In genomic region chr3:100002599-100003350, GRCh38 we compare ENCODE assay signal across 1 cellular context.
TF ChIP-seq lines count a peak whose summit lies in the region.

No MANE protein-coding gene starts in this region.

TF ChIP-seq in GM23338, 12 proteins besides CTCF, POLR2A, EP300 and RAD21 (continued from another document):
- TF ChIP-seq ZNF462 (CRISPR knock-in tag; IDR thresholded peaks at IDR 0.05) = no peak
- TF ChIP-seq, protein P1, sequence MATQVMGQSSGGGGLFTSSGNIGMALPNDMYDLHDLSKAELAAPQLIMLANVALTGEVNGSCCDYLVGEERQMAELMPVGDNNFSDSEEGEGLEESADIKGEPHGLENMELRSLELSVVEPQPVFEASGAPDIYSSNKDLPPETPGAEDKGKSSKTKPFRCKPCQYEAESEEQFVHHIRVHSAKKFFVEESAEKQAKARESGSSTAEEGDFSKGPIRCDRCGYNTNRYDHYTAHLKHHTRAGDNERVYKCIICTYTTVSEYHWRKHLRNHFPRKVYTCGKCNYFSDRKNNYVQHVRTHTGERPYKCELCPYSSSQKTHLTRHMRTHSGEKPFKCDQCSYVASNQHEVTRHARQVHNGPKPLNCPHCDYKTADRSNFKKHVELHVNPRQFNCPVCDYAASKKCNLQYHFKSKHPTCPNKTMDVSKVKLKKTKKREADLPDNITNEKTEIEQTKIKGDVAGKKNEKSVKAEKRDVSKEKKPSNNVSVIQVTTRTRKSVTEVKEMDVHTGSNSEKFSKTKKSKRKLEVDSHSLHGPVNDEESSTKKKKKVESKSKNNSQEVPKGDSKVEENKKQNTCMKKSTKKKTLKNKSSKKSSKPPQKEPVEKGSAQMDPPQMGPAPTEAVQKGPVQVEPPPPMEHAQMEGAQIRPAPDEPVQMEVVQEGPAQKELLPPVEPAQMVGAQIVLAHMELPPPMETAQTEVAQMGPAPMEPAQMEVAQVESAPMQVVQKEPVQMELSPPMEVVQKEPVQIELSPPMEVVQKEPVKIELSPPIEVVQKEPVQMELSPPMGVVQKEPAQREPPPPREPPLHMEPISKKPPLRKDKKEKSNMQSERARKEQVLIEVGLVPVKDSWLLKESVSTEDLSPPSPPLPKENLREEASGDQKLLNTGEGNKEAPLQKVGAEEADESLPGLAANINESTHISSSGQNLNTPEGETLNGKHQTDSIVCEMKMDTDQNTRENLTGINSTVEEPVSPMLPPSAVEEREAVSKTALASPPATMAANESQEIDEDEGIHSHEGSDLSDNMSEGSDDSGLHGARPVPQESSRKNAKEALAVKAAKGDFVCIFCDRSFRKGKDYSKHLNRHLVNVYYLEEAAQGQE (IDR thresholded peaks at IDR 0.05; ENCODE audit: unreplicated experiment) = no peak
- no peak for TF ChIP-seq ZNF331 (CRISPR knock-in tag; IDR thresholded peaks at IDR 0.05; ENCODE audit: low read depth)
- TF ChIP-seq ETS1 (IDR thresholded peaks at IDR 0.05) = no peak
